26 cellular contexts compared by ENCODE assay signal in genomic region chr4:77771566-77771965, GRCh38.
"Had no signal": no experiment of that assay in that cellular context is flagged by ENCODE, and none has a peak within 500 bp of the region (broad histone marks: within the 10 kb centered on the region; RNA-seq: fewer than 3 reads in every experiment).

No MANE protein-coding gene starts in this region.

- H3K9me3 Mint-ChIP-seq: dendritic cell treated with granulocyte-macrophage colony-stimulating factor and Interleukin-4, amounts not matched to agents 40 ng/mL and 50 ng/mL, for 4 days; effector memory CD8-positive, alpha-beta T cell; nephron progenitor cell; stimulated activated memory B cell treated with anti-CD40 and anti-IgM and Interleukin-4, amounts not matched to agents 10 μg/mL and 1 μg/mL and 100 μg/mL, for 72 hours; stimulated activated naive CD8-positive, alpha-beta T cell treated with anti-CD3 and anti-CD28 coated beads, Interleukin-15, Interleukin-2, amounts not matched to agents 100 ng/mL and 50 ng/mL, for 24 hours had no signal

- H3K27ac Mint-ChIP-seq: dendritic cell treated with granulocyte-macrophage colony-stimulating factor and Interleukin-4, amounts not matched to agents 40 ng/mL and 50 ng/mL, for 4 days; nephron progenitor cell; stimulated activated memory B cell treated with anti-CD40 and anti-IgM and Interleukin-4, amounts not matched to agents 10 μg/mL and 1 μg/mL and 100 μg/mL, for 72 hours; stimulated activated naive CD8-positive, alpha-beta T cell treated with anti-CD3 and anti-CD28 coated beads, Interleukin-15, Interleukin-2, amounts not matched to agents 100 ng/mL and 50 ng/mL, for 24 hours had no signal

- ATAC-seq: effector memory CD8-positive, alpha-beta T cell; gastrocnemius medialis; heart right ventricle; left cardiac atrium; lower lobe of right lung; psoas muscle; right lobe of liver; stimulated activated memory B cell treated with anti-CD40 and anti-IgM and Interleukin-4, amounts not matched to agents 10 μg/mL and 1 μg/mL and 100 μg/mL, for 72 hours had no signal

- H3K9me3 ChIP-seq: esophagus muscularis mucosa, gastrocnemius medialis, heart right ventricle, left ventricle myocardium inferior, lower lobe of right lung, psoas muscle, right lobe of liver, spleen, tibial artery, upper lobe of left lung, uterus had no signal

- H3K27me3 ChIP-seq: esophagus muscularis mucosa, gastrocnemius medialis, heart right ventricle, right lobe of liver, spleen, tibial artery, upper lobe of left lung, uterus had no signal

- H3K36me3 ChIP-seq: uterus had no signal

- H3K4me1 ChIP-seq: right lobe of liver, uterus had no signal

- H3K27ac ChIP-seq: epithelial cell of prostate, esophagus muscularis mucosa, gastrocnemius medialis, heart right ventricle, left ventricle myocardium inferior, lower lobe of right lung, psoas muscle, right lobe of liver, spleen, tibial artery, upper lobe of left lung, uterus had no signal

- H3K27me3 Mint-ChIP-seq: dendritic cell treated with granulocyte-macrophage colony-stimulating factor and Interleukin-4, amounts not matched to agents 40 ng/mL and 50 ng/mL, for 4 days; effector memory CD8-positive, alpha-beta T cell; stimulated activated memory B cell treated with anti-CD40 and anti-IgM and Interleukin-4, amounts not matched to agents 10 μg/mL and 1 μg/mL and 100 μg/mL, for 72 hours; stimulated activated naive CD8-positive, alpha-beta T cell treated with anti-CD3 and anti-CD28 coated beads, Interleukin-15, Interleukin-2, amounts not matched to agents 100 ng/mL and 50 ng/mL, for 24 hours had no signal

- H3K4me3 Mint-ChIP-seq: dendritic cell treated with granulocyte-macrophage colony-stimulating factor and Interleukin-4, amounts not matched to agents 40 ng/mL and 50 ng/mL, for 4 days; effector memory CD8-positive, alpha-beta T cell; nephron progenitor cell; stimulated activated memory B cell treated with anti-CD40 and anti-IgM and Interleukin-4, amounts not matched to agents 10 μg/mL and 1 μg/mL and 100 μg/mL, for 72 hours; stimulated activated naive CD8-positive, alpha-beta T cell treated with anti-CD3 and anti-CD28 coated beads, Interleukin-15, Interleukin-2, amounts not matched to agents 100 ng/mL and 50 ng/mL, for 24 hours had no signal

- DNase-seq: effector memory CD8-positive, alpha-beta T cell; gastrocnemius medialis; heart right ventricle; hypothalamus; left cardiac atrium; left ventricle myocardium inferior; lower lobe of right lung; mesenchymal stem cell; midbrain; nephron progenitor cell; psoas muscle; retina; right lobe of liver; spleen; stimulated activated CD4-positive, alpha-beta T cell treated with anti-CD3 and anti-CD28 coated beads, Interleukin-15, amount 100 ng/mL, for 24 hours; stimulated activated CD4-positive, alpha-beta T cell treated with anti-CD3 and anti-CD28 coated beads, Interleukin-1b, Interleukin-23, amount 100 ng/mL, for 48 hours; stimulated activated CD4-positive, alpha-beta T cell treated with anti-CD3 and anti-CD28 coated beads, Interleukin-4, amount 100 ng/mL, for 24 hours; tibial artery; upper lobe of left lung; uterus had no signal

- H3K4me1 Mint-ChIP-seq: stimulated activated memory B cell treated with anti-CD40 and anti-IgM and Interleukin-4, amounts not matched to agents 10 μg/mL and 1 μg/mL and 100 μg/mL, for 72 hours had no signal

- H3K4me3 ChIP-seq: esophagus muscularis mucosa, gastrocnemius medialis, heart right ventricle, left ventricle myocardium inferior, lower lobe of right lung, psoas muscle, right lobe of liver, spleen, tibial artery, upper lobe of left lung, uterus had no signal

- FAIRE-seq: keratinocyte had no signal
